Comparison of ENCODE assay signal across 2 cellular contexts in the genomic region with DNA sequence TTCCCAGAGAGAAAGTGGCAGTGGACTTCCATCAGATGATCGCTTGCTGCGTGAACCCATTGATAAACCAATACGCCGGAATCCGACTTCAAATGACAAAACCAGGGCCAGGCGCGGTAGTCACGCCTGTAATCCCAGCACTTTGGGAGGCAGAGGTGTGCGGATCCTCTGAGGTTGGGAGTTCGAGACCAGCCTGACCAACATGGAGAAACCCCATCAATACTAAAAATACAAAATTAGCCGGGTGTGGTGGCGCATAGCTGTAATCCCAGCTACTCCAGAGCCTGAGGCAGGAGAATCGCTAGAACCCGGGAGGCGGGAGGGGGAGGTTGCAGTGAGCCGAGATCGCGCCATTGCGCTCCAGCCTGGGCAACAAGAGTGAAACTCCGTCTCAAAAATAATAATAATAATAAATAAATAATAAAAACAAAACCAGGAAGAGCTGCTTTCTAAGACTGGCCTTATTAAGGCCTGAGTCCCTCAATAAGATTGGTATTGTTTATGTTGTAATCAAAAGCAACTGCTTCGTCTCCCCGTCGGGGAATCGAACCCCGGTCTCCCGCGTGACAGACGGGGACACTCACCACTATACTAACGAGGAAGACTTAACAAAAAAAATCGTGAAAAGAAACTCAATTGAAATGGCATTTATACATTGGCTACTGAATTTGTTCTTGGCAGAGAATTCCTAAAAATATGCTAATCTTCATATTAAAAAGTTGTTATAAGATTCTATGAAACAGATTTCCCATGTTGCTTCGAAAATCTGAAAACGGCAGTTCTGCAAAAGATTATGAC.
TF ChIP-seq lines count a peak whose summit lies in the region.

No MANE protein-coding gene starts in this region.

TF ChIP-seq in HepG2, 621 proteins besides CTCF, POLR2A, EP300 and RAD21 (continues in another document):
- TF ChIP-seq ISL2 (CRISPR knock-in tag; IDR thresholded peaks at IDR 0.05) (peak; percentile 35; the same call in 1 of the 2 replicates), SOX6 (IDR thresholded peaks at IDR 0.05) (no peak), SOX6 (CRISPR knock-in tag; IDR thresholded peaks at IDR 0.05) (no peak), ELF3 (CRISPR knock-in tag; IDR thresholded peaks at IDR 0.05) (peak; percentile 51), PRMT3 (CRISPR knock-in tag; IDR thresholded peaks at IDR 0.05; ENCODE audit: borderline replicate concordance, low read depth) (no peak), SOX5 (CRISPR knock-in tag; IDR thresholded peaks at IDR 0.05; ENCODE audit: borderline replicate concordance) (0 out of 2 replicates have a peak, but pooled peaks have one; percentile 13), MYNN (CRISPR knock-in tag; IDR thresholded peaks at IDR 0.05; ENCODE audit: low read depth) (no peak), KMT2A (CRISPR knock-in tag; IDR thresholded peaks at IDR 0.05) (no peak), ZNF235 (CRISPR knock-in tag; IDR thresholded peaks at IDR 0.05; ENCODE audit: borderline replicate concordance) (no peak), HNRNPL (IDR thresholded peaks at IDR 0.05; ENCODE audit: low read depth, low read length) (no peak), ARID2 (CRISPR knock-in tag; IDR thresholded peaks at IDR 0.05; ENCODE audit: borderline replicate concordance) (no peak), KDM6A (CRISPR knock-in tag; IDR thresholded peaks at IDR 0.05; ENCODE audit: low read depth) (no peak), ZNF616 (CRISPR knock-in tag; IDR thresholded peaks at IDR 0.05; ENCODE audit: low read depth) (no peak), ZNF777 (CRISPR knock-in tag; IDR thresholded peaks at IDR 0.05) (0 out of 2 replicates have a peak, but pooled peaks have one; percentile 36), ZFYVE20 (CRISPR knock-in tag; IDR thresholded peaks at IDR 0.05; ENCODE audit: borderline replicate concordance, low read depth) (no peak), PITX1 (CRISPR knock-in tag; IDR thresholded peaks at IDR 0.05) (no peak), NAIF1 (CRISPR knock-in tag; IDR thresholded peaks at IDR 0.05; ENCODE audit: borderline replicate concordance) (no peak), MIER3 (CRISPR knock-in tag; IDR thresholded peaks at IDR 0.05; ENCODE audit: borderline replicate concordance) (peak; percentile 53; the same call in 1 of the 2 replicates)
- TF ChIP-seq, protein P1, sequence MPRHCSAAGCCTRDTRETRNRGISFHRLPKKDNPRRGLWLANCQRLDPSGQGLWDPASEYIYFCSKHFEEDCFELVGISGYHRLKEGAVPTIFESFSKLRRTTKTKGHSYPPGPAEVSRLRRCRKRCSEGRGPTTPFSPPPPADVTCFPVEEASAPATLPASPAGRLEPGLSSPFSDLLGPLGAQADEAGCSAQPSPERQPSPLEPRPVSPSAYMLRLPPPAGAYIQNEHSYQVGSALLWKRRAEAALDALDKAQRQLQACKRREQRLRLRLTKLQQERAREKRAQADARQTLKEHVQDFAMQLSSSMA (CRISPR knock-in tag; IDR thresholded peaks at IDR 0.05), result no peak
- TF ChIP-seq, protein P2, sequence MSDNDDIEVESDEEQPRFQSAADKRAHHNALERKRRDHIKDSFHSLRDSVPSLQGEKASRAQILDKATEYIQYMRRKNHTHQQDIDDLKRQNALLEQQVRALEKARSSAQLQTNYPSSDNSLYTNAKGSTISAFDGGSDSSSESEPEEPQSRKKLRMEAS (IDR thresholded peaks at IDR 0.05), result no peak
- TF ChIP-seq, protein P3, sequence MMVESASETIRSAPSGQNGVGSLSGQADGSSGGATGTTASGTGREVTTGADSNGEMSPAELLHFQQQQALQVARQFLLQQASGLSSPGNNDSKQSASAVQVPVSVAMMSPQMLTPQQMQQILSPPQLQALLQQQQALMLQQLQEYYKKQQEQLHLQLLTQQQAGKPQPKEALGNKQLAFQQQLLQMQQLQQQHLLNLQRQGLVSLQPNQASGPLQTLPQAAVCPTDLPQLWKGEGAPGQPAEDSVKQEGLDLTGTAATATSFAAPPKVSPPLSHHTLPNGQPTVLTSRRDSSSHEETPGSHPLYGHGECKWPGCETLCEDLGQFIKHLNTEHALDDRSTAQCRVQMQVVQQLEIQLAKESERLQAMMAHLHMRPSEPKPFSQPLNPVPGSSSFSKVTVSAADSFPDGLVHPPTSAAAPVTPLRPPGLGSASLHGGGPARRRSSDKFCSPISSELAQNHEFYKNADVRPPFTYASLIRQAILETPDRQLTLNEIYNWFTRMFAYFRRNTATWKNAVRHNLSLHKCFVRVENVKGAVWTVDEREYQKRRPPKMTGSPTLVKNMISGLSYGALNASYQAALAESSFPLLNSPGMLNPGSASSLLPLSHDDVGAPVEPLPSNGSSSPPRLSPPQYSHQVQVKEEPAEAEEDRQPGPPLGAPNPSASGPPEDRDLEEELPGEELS (CRISPR knock-in tag; IDR thresholded peaks at IDR 0.05), result peak; percentile 43; the same call in 1 of the 2 replicates
- TF ChIP-seq, protein P4, sequence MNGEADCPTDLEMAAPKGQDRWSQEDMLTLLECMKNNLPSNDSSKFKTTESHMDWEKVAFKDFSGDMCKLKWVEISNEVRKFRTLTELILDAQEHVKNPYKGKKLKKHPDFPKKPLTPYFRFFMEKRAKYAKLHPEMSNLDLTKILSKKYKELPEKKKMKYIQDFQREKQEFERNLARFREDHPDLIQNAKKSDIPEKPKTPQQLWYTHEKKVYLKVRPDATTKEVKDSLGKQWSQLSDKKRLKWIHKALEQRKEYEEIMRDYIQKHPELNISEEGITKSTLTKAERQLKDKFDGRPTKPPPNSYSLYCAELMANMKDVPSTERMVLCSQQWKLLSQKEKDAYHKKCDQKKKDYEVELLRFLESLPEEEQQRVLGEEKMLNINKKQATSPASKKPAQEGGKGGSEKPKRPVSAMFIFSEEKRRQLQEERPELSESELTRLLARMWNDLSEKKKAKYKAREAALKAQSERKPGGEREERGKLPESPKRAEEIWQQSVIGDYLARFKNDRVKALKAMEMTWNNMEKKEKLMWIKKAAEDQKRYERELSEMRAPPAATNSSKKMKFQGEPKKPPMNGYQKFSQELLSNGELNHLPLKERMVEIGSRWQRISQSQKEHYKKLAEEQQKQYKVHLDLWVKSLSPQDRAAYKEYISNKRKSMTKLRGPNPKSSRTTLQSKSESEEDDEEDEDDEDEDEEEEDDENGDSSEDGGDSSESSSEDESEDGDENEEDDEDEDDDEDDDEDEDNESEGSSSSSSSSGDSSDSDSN (CRISPR knock-in tag; IDR thresholded peaks at IDR 0.05), result no peak
- TF ChIP-seq, protein P5, sequence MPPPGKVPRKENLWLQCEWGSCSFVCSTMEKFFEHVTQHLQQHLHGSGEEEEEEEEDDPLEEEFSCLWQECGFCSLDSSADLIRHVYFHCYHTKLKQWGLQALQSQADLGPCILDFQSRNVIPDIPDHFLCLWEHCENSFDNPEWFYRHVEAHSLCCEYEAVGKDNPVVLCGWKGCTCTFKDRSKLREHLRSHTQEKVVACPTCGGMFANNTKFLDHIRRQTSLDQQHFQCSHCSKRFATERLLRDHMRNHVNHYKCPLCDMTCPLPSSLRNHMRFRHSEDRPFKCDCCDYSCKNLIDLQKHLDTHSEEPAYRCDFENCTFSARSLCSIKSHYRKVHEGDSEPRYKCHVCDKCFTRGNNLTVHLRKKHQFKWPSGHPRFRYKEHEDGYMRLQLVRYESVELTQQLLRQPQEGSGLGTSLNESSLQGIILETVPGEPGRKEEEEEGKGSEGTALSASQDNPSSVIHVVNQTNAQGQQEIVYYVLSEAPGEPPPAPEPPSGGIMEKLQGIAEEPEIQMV (CRISPR knock-in tag; IDR thresholded peaks at IDR 0.05; ENCODE audit: low read depth), result no peak

TF ChIP-seq in K562, 482 proteins besides CTCF, POLR2A, EP300 and RAD21 (continues in another document):
- TF ChIP-seq SIN3B (IDR thresholded peaks at IDR 0.05; ENCODE audit: low read depth) (no peak), ARNT (IDR thresholded peaks at IDR 0.05) (peak in 1 of 2 experiments; percentile 87; a peak in 3 of 4 replicates), SMARCA5 (IDR thresholded peaks at IDR 0.05) (peak; percentile 52; the same call in 1 of the 2 replicates), ZNF384 (IDR thresholded peaks at IDR 0.05; ENCODE audit: low read depth, low read length) (peak; percentile 74; the same call in 1 of the 2 replicates), NBN (IDR thresholded peaks at IDR 0.05; ENCODE audit: low read depth) (peak; percentile 37; the same call in 1 of the 2 replicates), NCOR1 (IDR thresholded peaks at IDR 0.05) (0 out of 2 replicates have a peak, but pooled peaks have one; percentile 11), ZBTB17 (CRISPR knock-in tag; IDR thresholded peaks at IDR 0.05) (no peak), HDAC3 (IDR thresholded peaks at IDR 0.05; ENCODE audit: borderline replicate concordance, partially characterized antibody) (peak; percentile 45), POLR2H (tag; IDR thresholded peaks at IDR 0.05; ENCODE audit: low read depth) (peak; percentile 99), HNRNPL (IDR thresholded peaks at IDR 0.05; ENCODE audit: low read depth, low read length) (no peak), TRIM24 (IDR thresholded peaks at IDR 0.05) (peak in 1 of 2 experiments; percentile 59; a peak in 1 of 4 replicates), BCOR (IDR thresholded peaks at IDR 0.05) (peak; percentile 49), CBX5 (IDR thresholded peaks at IDR 0.05; ENCODE audit: borderline replicate concordance, low read depth) (no peak), DPF2 (IDR thresholded peaks at IDR 0.05) (peak; percentile 11; the same call in 1 of the 2 replicates), RNF2 (IDR thresholded peaks at IDR 0.05) (peak; percentile 49; the same call in 1 of the 2 replicates), CC2D1A (IDR thresholded peaks at IDR 0.05) (peak; percentile 45), CREB1 (IDR thresholded peaks at IDR 0.05) (0 out of 2 replicates have a peak, but pooled peaks have one; percentile 14), CREB1 (CRISPR knock-in tag; IDR thresholded peaks at IDR 0.05) (no peak)
- TF ChIP-seq, protein P6, sequence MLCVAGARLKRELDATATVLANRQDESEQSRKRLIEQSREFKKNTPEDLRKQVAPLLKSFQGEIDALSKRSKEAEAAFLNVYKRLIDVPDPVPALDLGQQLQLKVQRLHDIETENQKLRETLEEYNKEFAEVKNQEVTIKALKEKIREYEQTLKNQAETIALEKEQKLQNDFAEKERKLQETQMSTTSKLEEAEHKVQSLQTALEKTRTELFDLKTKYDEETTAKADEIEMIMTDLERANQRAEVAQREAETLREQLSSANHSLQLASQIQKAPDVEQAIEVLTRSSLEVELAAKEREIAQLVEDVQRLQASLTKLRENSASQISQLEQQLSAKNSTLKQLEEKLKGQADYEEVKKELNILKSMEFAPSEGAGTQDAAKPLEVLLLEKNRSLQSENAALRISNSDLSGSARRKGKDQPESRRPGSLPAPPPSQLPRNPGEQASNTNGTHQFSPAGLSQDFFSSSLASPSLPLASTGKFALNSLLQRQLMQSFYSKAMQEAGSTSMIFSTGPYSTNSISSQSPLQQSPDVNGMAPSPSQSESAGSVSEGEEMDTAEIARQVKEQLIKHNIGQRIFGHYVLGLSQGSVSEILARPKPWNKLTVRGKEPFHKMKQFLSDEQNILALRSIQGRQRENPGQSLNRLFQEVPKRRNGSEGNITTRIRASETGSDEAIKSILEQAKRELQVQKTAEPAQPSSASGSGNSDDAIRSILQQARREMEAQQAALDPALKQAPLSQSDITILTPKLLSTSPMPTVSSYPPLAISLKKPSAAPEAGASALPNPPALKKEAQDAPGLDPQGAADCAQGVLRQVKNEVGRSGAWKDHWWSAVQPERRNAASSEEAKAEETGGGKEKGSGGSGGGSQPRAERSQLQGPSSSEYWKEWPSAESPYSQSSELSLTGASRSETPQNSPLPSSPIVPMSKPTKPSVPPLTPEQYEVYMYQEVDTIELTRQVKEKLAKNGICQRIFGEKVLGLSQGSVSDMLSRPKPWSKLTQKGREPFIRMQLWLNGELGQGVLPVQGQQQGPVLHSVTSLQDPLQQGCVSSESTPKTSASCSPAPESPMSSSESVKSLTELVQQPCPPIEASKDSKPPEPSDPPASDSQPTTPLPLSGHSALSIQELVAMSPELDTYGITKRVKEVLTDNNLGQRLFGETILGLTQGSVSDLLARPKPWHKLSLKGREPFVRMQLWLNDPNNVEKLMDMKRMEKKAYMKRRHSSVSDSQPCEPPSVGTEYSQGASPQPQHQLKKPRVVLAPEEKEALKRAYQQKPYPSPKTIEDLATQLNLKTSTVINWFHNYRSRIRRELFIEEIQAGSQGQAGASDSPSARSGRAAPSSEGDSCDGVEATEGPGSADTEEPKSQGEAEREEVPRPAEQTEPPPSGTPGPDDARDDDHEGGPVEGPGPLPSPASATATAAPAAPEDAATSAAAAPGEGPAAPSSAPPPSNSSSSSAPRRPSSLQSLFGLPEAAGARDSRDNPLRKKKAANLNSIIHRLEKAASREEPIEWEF (CRISPR knock-in tag; IDR thresholded peaks at IDR 0.05), result no peak
- TF ChIP-seq, protein P7, sequence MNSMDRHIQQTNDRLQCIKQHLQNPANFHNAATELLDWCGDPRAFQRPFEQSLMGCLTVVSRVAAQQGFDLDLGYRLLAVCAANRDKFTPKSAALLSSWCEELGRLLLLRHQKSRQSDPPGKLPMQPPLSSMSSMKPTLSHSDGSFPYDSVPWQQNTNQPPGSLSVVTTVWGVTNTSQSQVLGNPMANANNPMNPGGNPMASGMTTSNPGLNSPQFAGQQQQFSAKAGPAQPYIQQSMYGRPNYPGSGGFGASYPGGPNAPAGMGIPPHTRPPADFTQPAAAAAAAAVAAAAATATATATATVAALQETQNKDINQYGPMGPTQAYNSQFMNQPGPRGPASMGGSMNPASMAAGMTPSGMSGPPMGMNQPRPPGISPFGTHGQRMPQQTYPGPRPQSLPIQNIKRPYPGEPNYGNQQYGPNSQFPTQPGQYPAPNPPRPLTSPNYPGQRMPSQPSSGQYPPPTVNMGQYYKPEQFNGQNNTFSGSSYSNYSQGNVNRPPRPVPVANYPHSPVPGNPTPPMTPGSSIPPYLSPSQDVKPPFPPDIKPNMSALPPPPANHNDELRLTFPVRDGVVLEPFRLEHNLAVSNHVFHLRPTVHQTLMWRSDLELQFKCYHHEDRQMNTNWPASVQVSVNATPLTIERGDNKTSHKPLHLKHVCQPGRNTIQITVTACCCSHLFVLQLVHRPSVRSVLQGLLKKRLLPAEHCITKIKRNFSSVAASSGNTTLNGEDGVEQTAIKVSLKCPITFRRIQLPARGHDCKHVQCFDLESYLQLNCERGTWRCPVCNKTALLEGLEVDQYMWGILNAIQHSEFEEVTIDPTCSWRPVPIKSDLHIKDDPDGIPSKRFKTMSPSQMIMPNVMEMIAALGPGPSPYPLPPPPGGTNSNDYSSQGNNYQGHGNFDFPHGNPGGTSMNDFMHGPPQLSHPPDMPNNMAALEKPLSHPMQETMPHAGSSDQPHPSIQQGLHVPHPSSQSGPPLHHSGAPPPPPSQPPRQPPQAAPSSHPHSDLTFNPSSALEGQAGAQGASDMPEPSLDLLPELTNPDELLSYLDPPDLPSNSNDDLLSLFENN (IDR thresholded peaks at IDR 0.05; ENCODE audit: low read depth in 2 of 2, low read length in 2 of 2), result no peak
- TF ChIP-seq, protein P8, sequence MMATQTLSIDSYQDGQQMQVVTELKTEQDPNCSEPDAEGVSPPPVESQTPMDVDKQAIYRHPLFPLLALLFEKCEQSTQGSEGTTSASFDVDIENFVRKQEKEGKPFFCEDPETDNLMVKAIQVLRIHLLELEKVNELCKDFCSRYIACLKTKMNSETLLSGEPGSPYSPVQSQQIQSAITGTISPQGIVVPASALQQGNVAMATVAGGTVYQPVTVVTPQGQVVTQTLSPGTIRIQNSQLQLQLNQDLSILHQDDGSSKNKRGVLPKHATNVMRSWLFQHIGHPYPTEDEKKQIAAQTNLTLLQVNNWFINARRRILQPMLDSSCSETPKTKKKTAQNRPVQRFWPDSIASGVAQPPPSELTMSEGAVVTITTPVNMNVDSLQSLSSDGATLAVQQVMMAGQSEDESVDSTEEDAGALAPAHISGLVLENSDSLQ (IDR thresholded peaks at IDR 0.05), result peak; percentile 56; the same call in 1 of the 2 replicates
- TF ChIP-seq, protein P9, sequence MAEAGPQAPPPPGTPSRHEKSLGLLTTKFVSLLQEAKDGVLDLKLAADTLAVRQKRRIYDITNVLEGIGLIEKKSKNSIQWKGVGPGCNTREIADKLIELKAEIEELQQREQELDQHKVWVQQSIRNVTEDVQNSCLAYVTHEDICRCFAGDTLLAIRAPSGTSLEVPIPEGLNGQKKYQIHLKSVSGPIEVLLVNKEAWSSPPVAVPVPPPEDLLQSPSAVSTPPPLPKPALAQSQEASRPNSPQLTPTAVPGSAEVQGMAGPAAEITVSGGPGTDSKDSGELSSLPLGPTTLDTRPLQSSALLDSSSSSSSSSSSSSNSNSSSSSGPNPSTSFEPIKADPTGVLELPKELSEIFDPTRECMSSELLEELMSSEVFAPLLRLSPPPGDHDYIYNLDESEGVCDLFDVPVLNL (CRISPR knock-in tag; IDR thresholded peaks at IDR 0.05; ENCODE audit: low read depth), result no peak
